ENCODE assay signal across 1 cellular context in genomic region chr11:76919887-76920746, GRCh38.
TF ChIP-seq lines count a peak whose summit lies in the region.

No MANE protein-coding gene starts in this region.

TF ChIP-seq in H1, 55 proteins besides CTCF, POLR2A, EP300 and RAD21 (continued from another document):
- TF ChIP-seq CHD7 (IDR thresholded peaks at IDR 0.05; ENCODE audit: insufficient replicate concordance, low read length) (no peak), BCL11A (IDR thresholded peaks at IDR 0.05; ENCODE audit: low read depth in 2 of 2, low read length in 2 of 2) (no peak), KDM4A (IDR thresholded peaks at IDR 0.05; ENCODE audit: low read depth, low read length, severe bottlenecking) (no peak), GABPA (IDR thresholded peaks at IDR 0.05; ENCODE audit: borderline replicate concordance, insufficient read depth, low read length) (no peak), EZH2 (IDR thresholded peaks at IDR 0.05; ENCODE audit: low read depth, low read length, severe bottlenecking) (no peak), FOSL1 (IDR thresholded peaks at IDR 0.05; ENCODE audit: insufficient read depth, low read depth, low read length) (no peak), RNF2 (IDR thresholded peaks at IDR 0.05; ENCODE audit: borderline replicate concordance, low read depth, low read length, missing control alignments, poor library complexity, severe bottlenecking) (no peak), RXRA (IDR thresholded peaks at IDR 0.05; ENCODE audit: insufficient read depth, low read depth, low read length) (no peak), SUZ12 (IDR thresholded peaks at IDR 0.05; ENCODE audit: low read length) (no peak)
TF ChIP-seq in H1: peak in this region for 0.
